Comparison of ENCODE assay signal across 10 cellular contexts in genomic region chr13:110907951-110908898, GRCh38. TPM values are rescaled to one million over a fixed set of nuclear protein-coding genes. Genes with fewer than 3 reads are reported as not detected.
DNase-seq lines count a peak whose midpoint lies in the region; ATAC-seq, FAIRE-seq and TF ChIP-seq lines count a peak whose summit lies in the region.
"Had no signal": no experiment of that assay in that cellular context is flagged by ENCODE, and none has a peak within 500 bp of the region (broad histone marks: within the 10 kb centered on the region; RNA-seq: fewer than 3 reads in every experiment).

No MANE protein-coding gene starts in this region.

- peaks cover 2% of the 10 kb centered on the region for H3K79me1 ChIP-seq in mesenchymal stem cell (replicated peaks; ENCODE audit: low read length, poor library complexity, severe bottlenecking)

- H3K18ac ChIP-seq in mesenchymal stem cell (ENCODE audit: low read depth in 1 of 2, low read length in 2 of 2), result no peak overlapping the region

- in situ Hi-C loops in Caki2 (cut with HindIII; ENCODE audit: low pct_unique_long_range_greater_than_20kb, low sequenced_read_pairs), result no loop called here

- no peak for ATAC-seq in GM21528 (IDR thresholded peaks at IDR 0.05; ENCODE audit: low FRiP score, unreplicated experiment)
- no peak for ATAC-seq in HG02973 (IDR thresholded peaks at IDR 0.05; ENCODE audit: unreplicated experiment)

- H3K9ac ChIP-seq in mesenchymal stem cell (ENCODE audit: low read length), result peak overlapping the region; percentile 19

- H2AK5ac ChIP-seq in mesenchymal stem cell (ENCODE audit: low read length, severe bottlenecking), result no peak overlapping the region

- H3K4me3 ChIP-seq in bronchial epithelial cell (ENCODE audit: low read depth, low read length), result no peak overlapping the region
- H3K4me3 ChIP-seq in mesenchymal stem cell (ENCODE audit: insufficient read depth in 1 of 2, low read depth in 1 of 2, low read length in 2 of 2), result no peak overlapping the region
- H3K4me3 ChIP-seq: dorsolateral prefrontal cortex had no signal

- DNase-seq in Caki2 (ENCODE audit: low read depth), result peak; percentile 73
- peak; percentile 98 for DNase-seq in bronchial epithelial cell (ENCODE audit: low read depth)
- peak; percentile 37 for DNase-seq in mesenchymal stem cell
- no peak for DNase-seq in activated effector memory CD4-positive, alpha-beta T cell treated with anti-CD3 and anti-CD28 coated beads, Interleukin-2, amount 50 U/mL, for 16 hours
- no peak for DNase-seq in D721Med (ENCODE audit: insufficient read length, low spot score)
- DNase-seq: NCI-H446 had no signal

- no peak; the same call in 1 of the 2 replicates for TF ChIP-seq RAD21 in Ishikawa (IDR thresholded peaks at IDR 0.05; ENCODE audit: low read depth)

- peaks cover 11% of the 10 kb centered on the region for H3K4me1 ChIP-seq in mesenchymal stem cell (ENCODE audit: control insufficient read depth, insufficient read depth, low read depth, low read length)

- H3K27ac ChIP-seq in mesenchymal stem cell (ENCODE audit: low read length, poor library complexity, severe bottlenecking), result no peak overlapping the region

- H3K14ac ChIP-seq in mesenchymal stem cell (ENCODE audit: low read length in 2 of 2), result peak overlapping the region in 1 of 2 experiments; percentile 36

- no peak overlapping the region for H2AFZ ChIP-seq in mesenchymal stem cell (ENCODE audit: low read depth, low read length)

- H3K23ac ChIP-seq in mesenchymal stem cell (ENCODE audit: low read length in 2 of 2), result no peak overlapping the region

- H3K27me3 ChIP-seq in bronchial epithelial cell (ENCODE audit: control insufficient read depth, insufficient read depth, low read length) (no peaks in the 10 kb centered on the region), mesenchymal stem cell (ENCODE audit: control insufficient read depth in 1 of 2, insufficient read depth in 1 of 2, low read length in 2 of 2) (no peaks in the 10 kb centered on the region)
- H3K27me3 ChIP-seq: dorsolateral prefrontal cortex had no signal

- H3K4me2 ChIP-seq in mesenchymal stem cell (ENCODE audit: low read length, poor library complexity, severe bottlenecking), result no peak overlapping the region

- no peak for TF ChIP-seq EP300 in Ishikawa (IDR thresholded peaks at IDR 0.05; ENCODE audit: borderline replicate concordance)

- H3K36me3 ChIP-seq in bronchial epithelial cell (ENCODE audit: control insufficient read depth, insufficient read depth, low read length), result peaks cover 3% of the 10 kb centered on the region
- H3K36me3 ChIP-seq in mesenchymal stem cell (ENCODE audit: control insufficient read depth in 1 of 2, insufficient read depth in 2 of 2, low read depth in 1 of 2, low read length in 2 of 2), result peaks cover 12 to 69% of the 10 kb centered on the region in 2 experiments

- no peak overlapping the region for H2BK120ac ChIP-seq in mesenchymal stem cell (ENCODE audit: low read depth, low read length)

- TF ChIP-seq CTCF in bronchial epithelial cell (IDR thresholded peaks at IDR 0.05; ENCODE audit: insufficient read depth, low read length, severe bottlenecking) (peak; percentile 8), D721Med (IDR thresholded peaks at IDR 0.05; ENCODE audit: insufficient read depth, missing control alignments) (no peak)

- no peak overlapping the region for H2BK12ac ChIP-seq in mesenchymal stem cell (ENCODE audit: low read length in 2 of 2)

- FAIRE-seq in bronchial epithelial cell (lab: Jason Lieb, UNC), result peak; percentile 92
- no peak for FAIRE-seq in D721Med (lab: Jason Lieb, UNC)

- no peak overlapping the region for H4K8ac ChIP-seq in mesenchymal stem cell (ENCODE audit: low read length)

- H2BK15ac ChIP-seq in mesenchymal stem cell (ENCODE audit: low read depth, poor library complexity, severe bottlenecking), result no peak overlapping the region

- H2BK5ac ChIP-seq in mesenchymal stem cell (ENCODE audit: low read depth, low read length, poor library complexity, severe bottlenecking), result no peak overlapping the region

- no peak overlapping the region for H4K91ac ChIP-seq in mesenchymal stem cell (ENCODE audit: low read length)

- H3K9me3 ChIP-seq in mesenchymal stem cell (ENCODE audit: control insufficient read depth, low read length), result no peaks in the 10 kb centered on the region

- H3K4ac ChIP-seq in mesenchymal stem cell (ENCODE audit: low read depth in 1 of 2, low read length in 2 of 2), result no peak overlapping the region

- WGBS in mesenchymal stem cell, result 83% methylated on average over 7 of the region's 9 CpGs

TF ChIP-seq in Ishikawa, 13 proteins besides CTCF, POLR2A, EP300 and RAD21:
- TF ChIP-seq NFIC (IDR thresholded peaks at IDR 0.05) (0 out of 2 replicates have a peak, but pooled peaks have one; percentile 7), YY1 (IDR thresholded peaks at IDR 0.05; ENCODE audit: low read depth) (no peak), CEBPB (IDR thresholded peaks at IDR 0.05) (peak; percentile 57; the same call in 1 of the 2 replicates), USF1 (IDR thresholded peaks at IDR 0.05) (no peak), TEAD4 (IDR thresholded peaks at IDR 0.05) (peak; percentile 70), REST (IDR thresholded peaks at IDR 0.05; ENCODE audit: low read depth) (no peak), TCF12 (IDR thresholded peaks at IDR 0.05; ENCODE audit: low read depth) (no peak), TAF1 (IDR thresholded peaks at IDR 0.05; ENCODE audit: low read depth) (no peak), ZBTB7A (IDR thresholded peaks at IDR 0.05; ENCODE audit: low read depth) (no peak), EGR1 (IDR thresholded peaks at IDR 0.05) (no peak), CREB1 (IDR thresholded peaks at IDR 0.05; ENCODE audit: low read depth) (no peak), FOXM1 (IDR thresholded peaks at IDR 0.05; ENCODE audit: borderline replicate concordance, low read depth) (no peak)
- TF ChIP-seq, protein P1, sequence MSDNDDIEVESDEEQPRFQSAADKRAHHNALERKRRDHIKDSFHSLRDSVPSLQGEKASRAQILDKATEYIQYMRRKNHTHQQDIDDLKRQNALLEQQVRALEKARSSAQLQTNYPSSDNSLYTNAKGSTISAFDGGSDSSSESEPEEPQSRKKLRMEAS (IDR thresholded peaks at IDR 0.05), result 0 out of 2 replicates have a peak, but pooled peaks have one; percentile 10

RNA-seq across cellular contexts. Expression of gene ANKRD10, which starts 6.6 kb away (rescaled TPM):
- 36.1 and 53.3 TPM in 2 replicates for total RNA-seq in Caki2 (2014; rRNA removed; shearing (Covaris generic); ENCODE audit: low replicate concordance)
- total RNA-seq in bronchial epithelial cell, result 17.2 and 26.9 TPM in 2 replicates
- 34.0 TPM for polyA plus RNA-seq in mesenchymal stem cell (2013, experiment 1 of 2)
- 33.7 TPM for polyA plus RNA-seq in mesenchymal stem cell (2013, experiment 2 of 2)

Comparison
In these comparisons a context has a peak if more than half of its experiments do, and no peak if none do; other contexts are left out.
1. DNase-seq: peak in Caki2 (single experiment), bronchial epithelial cell (single experiment) and mesenchymal stem cell (single experiment); none in activated effector memory CD4-positive, alpha-beta T cell treated with anti-CD3 and anti-CD28 coated beads, Interleukin-2, amount 50 U/mL, for 16 hours (single experiment) and D721Med (single experiment).